ENCODE assay signal across 1 cellular context in the genomic region with DNA sequence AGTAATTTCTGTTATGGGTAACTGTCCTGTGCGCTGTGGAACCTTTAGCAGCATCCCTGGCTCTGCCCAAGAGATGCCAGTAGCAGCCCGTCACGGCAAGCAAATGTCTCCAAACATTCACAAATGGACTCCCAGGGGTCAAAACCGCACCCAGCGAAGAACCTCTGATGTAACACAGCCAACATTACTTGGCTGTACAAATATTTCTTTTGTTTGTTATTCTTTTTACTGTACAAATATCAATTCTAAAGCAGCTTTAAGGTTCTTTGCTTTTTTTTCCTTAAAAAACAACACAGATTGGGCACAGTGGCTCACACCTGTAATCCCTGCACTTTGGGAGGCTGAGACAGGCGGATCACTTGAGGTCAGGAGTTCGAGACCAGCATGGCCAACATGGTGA.
TF ChIP-seq lines count a peak whose summit lies in the region.

No MANE protein-coding gene starts in this region.

TF ChIP-seq in HepG2, 621 proteins besides CTCF, POLR2A, EP300 and RAD21 (continued from another document and continues in another):
- TF ChIP-seq RCOR2 (CRISPR knock-in tag; IDR thresholded peaks at IDR 0.05) (peak; percentile 33; the same call in 1 of the 2 replicates), MYC (CRISPR knock-in tag; IDR thresholded peaks at IDR 0.05; ENCODE audit: borderline replicate concordance) (no peak), GFI1 (CRISPR knock-in tag; IDR thresholded peaks at IDR 0.05; ENCODE audit: borderline replicate concordance) (peak; percentile 35; the same call in 1 of the 2 replicates), ZNF124 (CRISPR knock-in tag; IDR thresholded peaks at IDR 0.05) (no peak), PAF1 (CRISPR knock-in tag; IDR thresholded peaks at IDR 0.05) (no peak), THYN1 (CRISPR knock-in tag; IDR thresholded peaks at IDR 0.05; ENCODE audit: borderline replicate concordance, low read depth) (no peak), ERF (CRISPR knock-in tag; IDR thresholded peaks at IDR 0.05) (no peak), ZNF781 (CRISPR knock-in tag; IDR thresholded peaks at IDR 0.05; ENCODE audit: borderline replicate concordance, not compliant biosample characterization) (no peak), SUZ12 (IDR thresholded peaks at IDR 0.05; ENCODE audit: low read depth, low read length) (no peak), SOX6 (IDR thresholded peaks at IDR 0.05) (no peak), SOX6 (CRISPR knock-in tag; IDR thresholded peaks at IDR 0.05) (peak; percentile 61), ZNF343 (CRISPR knock-in tag; IDR thresholded peaks at IDR 0.05) (no peak), NR2C2 (CRISPR knock-in tag; IDR thresholded peaks at IDR 0.05; ENCODE audit: borderline replicate concordance) (no peak), SAFB2 (CRISPR knock-in tag; IDR thresholded peaks at IDR 0.05; ENCODE audit: borderline replicate concordance, low read depth) (no peak), SALL1 (CRISPR knock-in tag; IDR thresholded peaks at IDR 0.05) (peak; percentile 54), TBX3 (IDR thresholded peaks at IDR 0.05; ENCODE audit: borderline replicate concordance) (no peak), GATA4 (IDR thresholded peaks at IDR 0.05; ENCODE audit: borderline replicate concordance, low read depth) (no peak), ZSCAN25 (CRISPR knock-in tag; IDR thresholded peaks at IDR 0.05) (no peak), ZNF383 (CRISPR knock-in tag; IDR thresholded peaks at IDR 0.05; ENCODE audit: borderline replicate concordance) (no peak), HNF4A (CRISPR knock-in tag; IDR thresholded peaks at IDR 0.05) (0 out of 2 replicates have a peak, but pooled peaks have one; percentile 14), ZNF33A (CRISPR knock-in tag; IDR thresholded peaks at IDR 0.05; ENCODE audit: borderline replicate concordance) (no peak), NONO (IDR thresholded peaks at IDR 0.05) (no peak), NONO (CRISPR knock-in tag; conservative IDR thresholded peaks at IDR 0.05) (no peak), KAT2B (IDR thresholded peaks at IDR 0.05; ENCODE audit: borderline replicate concordance, low read depth, low read length) (no peak), CENPX (CRISPR knock-in tag; IDR thresholded peaks at IDR 0.05) (no peak), SRSF4 (IDR thresholded peaks at IDR 0.05; ENCODE audit: low read depth, low read length, poor library complexity, severe bottlenecking) (no peak), SMYD3 (CRISPR knock-in tag; IDR thresholded peaks at IDR 0.05) (no peak), TARDBP (CRISPR knock-in tag; IDR thresholded peaks at IDR 0.05) (no peak), PHF20 (CRISPR knock-in tag; IDR thresholded peaks at IDR 0.05) (no peak)
- TF ChIP-seq, protein P1, sequence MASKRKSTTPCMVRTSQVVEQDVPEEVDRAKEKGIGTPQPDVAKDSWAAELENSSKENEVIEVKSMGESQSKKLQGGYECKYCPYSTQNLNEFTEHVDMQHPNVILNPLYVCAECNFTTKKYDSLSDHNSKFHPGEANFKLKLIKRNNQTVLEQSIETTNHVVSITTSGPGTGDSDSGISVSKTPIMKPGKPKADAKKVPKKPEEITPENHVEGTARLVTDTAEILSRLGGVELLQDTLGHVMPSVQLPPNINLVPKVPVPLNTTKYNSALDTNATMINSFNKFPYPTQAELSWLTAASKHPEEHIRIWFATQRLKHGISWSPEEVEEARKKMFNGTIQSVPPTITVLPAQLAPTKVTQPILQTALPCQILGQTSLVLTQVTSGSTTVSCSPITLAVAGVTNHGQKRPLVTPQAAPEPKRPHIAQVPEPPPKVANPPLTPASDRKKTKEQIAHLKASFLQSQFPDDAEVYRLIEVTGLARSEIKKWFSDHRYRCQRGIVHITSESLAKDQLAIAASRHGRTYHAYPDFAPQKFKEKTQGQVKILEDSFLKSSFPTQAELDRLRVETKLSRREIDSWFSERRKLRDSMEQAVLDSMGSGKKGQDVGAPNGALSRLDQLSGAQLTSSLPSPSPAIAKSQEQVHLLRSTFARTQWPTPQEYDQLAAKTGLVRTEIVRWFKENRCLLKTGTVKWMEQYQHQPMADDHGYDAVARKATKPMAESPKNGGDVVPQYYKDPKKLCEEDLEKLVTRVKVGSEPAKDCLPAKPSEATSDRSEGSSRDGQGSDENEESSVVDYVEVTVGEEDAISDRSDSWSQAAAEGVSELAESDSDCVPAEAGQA (IDR thresholded peaks at IDR 0.05; ENCODE audit: low read depth), result no peak
- TF ChIP-seq, protein P1 (CRISPR knock-in tag; IDR thresholded peaks at IDR 0.05; ENCODE audit: borderline replicate concordance), result no peak
- TF ChIP-seq, protein P2, sequence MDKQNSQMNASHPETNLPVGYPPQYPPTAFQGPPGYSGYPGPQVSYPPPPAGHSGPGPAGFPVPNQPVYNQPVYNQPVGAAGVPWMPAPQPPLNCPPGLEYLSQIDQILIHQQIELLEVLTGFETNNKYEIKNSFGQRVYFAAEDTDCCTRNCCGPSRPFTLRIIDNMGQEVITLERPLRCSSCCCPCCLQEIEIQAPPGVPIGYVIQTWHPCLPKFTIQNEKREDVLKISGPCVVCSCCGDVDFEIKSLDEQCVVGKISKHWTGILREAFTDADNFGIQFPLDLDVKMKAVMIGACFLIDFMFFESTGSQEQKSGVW (CRISPR knock-in tag; IDR thresholded peaks at IDR 0.05; ENCODE audit: borderline replicate concordance), result no peak
- TF ChIP-seq, protein P3, sequence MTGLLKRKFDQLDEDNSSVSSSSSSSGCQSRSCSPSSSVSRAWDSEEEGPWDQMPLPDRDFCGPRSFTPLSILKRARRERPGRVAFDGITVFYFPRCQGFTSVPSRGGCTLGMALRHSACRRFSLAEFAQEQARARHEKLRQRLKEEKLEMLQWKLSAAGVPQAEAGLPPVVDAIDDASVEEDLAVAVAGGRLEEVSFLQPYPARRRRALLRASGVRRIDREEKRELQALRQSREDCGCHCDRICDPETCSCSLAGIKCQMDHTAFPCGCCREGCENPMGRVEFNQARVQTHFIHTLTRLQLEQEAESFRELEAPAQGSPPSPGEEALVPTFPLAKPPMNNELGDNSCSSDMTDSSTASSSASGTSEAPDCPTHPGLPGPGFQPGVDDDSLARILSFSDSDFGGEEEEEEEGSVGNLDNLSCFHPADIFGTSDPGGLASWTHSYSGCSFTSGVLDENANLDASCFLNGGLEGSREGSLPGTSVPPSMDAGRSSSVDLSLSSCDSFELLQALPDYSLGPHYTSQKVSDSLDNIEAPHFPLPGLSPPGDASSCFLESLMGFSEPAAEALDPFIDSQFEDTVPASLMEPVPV (CRISPR knock-in tag; IDR thresholded peaks at IDR 0.05), result no peak
- TF ChIP-seq, protein P4, sequence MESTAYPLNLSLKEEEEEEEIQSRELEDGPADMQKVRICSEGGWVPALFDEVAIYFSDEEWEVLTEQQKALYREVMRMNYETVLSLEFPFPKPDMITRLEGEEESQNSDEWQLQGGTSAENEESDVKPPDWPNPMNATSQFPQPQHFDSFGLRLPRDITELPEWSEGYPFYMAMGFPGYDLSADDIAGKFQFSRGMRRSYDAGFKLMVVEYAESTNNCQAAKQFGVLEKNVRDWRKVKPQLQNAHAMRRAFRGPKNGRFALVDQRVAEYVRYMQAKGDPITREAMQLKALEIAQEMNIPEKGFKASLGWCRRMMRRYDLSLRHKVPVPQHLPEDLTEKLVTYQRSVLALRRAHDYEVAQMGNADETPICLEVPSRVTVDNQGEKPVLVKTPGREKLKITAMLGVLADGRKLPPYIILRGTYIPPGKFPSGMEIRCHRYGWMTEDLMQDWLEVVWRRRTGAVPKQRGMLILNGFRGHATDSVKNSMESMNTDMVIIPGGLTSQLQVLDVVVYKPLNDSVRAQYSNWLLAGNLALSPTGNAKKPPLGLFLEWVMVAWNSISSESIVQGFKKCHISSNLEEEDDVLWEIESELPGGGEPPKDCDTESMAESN (CRISPR knock-in tag; conservative IDR thresholded peaks at IDR 0.05), result no peak
- TF ChIP-seq, protein P5, sequence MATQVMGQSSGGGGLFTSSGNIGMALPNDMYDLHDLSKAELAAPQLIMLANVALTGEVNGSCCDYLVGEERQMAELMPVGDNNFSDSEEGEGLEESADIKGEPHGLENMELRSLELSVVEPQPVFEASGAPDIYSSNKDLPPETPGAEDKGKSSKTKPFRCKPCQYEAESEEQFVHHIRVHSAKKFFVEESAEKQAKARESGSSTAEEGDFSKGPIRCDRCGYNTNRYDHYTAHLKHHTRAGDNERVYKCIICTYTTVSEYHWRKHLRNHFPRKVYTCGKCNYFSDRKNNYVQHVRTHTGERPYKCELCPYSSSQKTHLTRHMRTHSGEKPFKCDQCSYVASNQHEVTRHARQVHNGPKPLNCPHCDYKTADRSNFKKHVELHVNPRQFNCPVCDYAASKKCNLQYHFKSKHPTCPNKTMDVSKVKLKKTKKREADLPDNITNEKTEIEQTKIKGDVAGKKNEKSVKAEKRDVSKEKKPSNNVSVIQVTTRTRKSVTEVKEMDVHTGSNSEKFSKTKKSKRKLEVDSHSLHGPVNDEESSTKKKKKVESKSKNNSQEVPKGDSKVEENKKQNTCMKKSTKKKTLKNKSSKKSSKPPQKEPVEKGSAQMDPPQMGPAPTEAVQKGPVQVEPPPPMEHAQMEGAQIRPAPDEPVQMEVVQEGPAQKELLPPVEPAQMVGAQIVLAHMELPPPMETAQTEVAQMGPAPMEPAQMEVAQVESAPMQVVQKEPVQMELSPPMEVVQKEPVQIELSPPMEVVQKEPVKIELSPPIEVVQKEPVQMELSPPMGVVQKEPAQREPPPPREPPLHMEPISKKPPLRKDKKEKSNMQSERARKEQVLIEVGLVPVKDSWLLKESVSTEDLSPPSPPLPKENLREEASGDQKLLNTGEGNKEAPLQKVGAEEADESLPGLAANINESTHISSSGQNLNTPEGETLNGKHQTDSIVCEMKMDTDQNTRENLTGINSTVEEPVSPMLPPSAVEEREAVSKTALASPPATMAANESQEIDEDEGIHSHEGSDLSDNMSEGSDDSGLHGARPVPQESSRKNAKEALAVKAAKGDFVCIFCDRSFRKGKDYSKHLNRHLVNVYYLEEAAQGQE (IDR thresholded peaks at IDR 0.05; ENCODE audit: borderline replicate concordance in 1 of 2, low read depth in 1 of 2, low read length in 2 of 2), result no peak
- TF ChIP-seq, protein P6, sequence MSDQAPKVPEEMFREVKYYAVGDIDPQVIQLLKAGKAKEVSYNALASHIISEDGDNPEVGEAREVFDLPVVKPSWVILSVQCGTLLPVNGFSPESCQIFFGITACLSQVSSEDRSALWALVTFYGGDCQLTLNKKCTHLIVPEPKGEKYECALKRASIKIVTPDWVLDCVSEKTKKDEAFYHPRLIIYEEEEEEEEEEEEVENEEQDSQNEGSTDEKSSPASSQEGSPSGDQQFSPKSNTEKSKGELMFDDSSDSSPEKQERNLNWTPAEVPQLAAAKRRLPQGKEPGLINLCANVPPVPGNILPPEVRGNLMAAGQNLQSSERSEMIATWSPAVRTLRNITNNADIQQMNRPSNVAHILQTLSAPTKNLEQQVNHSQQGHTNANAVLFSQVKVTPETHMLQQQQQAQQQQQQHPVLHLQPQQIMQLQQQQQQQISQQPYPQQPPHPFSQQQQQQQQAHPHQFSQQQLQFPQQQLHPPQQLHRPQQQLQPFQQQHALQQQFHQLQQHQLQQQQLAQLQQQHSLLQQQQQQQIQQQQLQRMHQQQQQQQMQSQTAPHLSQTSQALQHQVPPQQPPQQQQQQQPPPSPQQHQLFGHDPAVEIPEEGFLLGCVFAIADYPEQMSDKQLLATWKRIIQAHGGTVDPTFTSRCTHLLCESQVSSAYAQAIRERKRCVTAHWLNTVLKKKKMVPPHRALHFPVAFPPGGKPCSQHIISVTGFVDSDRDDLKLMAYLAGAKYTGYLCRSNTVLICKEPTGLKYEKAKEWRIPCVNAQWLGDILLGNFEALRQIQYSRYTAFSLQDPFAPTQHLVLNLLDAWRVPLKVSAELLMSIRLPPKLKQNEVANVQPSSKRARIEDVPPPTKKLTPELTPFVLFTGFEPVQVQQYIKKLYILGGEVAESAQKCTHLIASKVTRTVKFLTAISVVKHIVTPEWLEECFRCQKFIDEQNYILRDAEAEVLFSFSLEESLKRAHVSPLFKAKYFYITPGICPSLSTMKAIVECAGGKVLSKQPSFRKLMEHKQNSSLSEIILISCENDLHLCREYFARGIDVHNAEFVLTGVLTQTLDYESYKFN (CRISPR knock-in tag; conservative IDR thresholded peaks at IDR 0.05), result peak; percentile 51; the same call in 1 of the 2 replicates
- TF ChIP-seq, protein P7, sequence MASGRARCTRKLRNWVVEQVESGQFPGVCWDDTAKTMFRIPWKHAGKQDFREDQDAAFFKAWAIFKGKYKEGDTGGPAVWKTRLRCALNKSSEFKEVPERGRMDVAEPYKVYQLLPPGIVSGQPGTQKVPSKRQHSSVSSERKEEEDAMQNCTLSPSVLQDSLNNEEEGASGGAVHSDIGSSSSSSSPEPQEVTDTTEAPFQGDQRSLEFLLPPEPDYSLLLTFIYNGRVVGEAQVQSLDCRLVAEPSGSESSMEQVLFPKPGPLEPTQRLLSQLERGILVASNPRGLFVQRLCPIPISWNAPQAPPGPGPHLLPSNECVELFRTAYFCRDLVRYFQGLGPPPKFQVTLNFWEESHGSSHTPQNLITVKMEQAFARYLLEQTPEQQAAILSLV (CRISPR knock-in tag; IDR thresholded peaks at IDR 0.05; ENCODE audit: borderline replicate concordance), result no peak
- TF ChIP-seq, protein P8, sequence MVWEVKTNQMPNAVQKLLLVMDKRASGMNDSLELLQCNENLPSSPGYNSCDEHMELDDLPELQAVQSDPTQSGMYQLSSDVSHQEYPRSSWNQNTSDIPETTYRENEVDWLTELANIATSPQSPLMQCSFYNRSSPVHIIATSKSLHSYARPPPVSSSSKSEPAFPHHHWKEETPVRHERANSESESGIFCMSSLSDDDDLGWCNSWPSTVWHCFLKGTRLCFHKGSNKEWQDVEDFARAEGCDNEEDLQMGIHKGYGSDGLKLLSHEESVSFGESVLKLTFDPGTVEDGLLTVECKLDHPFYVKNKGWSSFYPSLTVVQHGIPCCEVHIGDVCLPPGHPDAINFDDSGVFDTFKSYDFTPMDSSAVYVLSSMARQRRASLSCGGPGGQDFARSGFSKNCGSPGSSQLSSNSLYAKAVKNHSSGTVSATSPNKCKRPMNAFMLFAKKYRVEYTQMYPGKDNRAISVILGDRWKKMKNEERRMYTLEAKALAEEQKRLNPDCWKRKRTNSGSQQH (CRISPR knock-in tag; IDR thresholded peaks at IDR 0.05; ENCODE audit: low read depth), result no peak
